In the genomic region with DNA sequence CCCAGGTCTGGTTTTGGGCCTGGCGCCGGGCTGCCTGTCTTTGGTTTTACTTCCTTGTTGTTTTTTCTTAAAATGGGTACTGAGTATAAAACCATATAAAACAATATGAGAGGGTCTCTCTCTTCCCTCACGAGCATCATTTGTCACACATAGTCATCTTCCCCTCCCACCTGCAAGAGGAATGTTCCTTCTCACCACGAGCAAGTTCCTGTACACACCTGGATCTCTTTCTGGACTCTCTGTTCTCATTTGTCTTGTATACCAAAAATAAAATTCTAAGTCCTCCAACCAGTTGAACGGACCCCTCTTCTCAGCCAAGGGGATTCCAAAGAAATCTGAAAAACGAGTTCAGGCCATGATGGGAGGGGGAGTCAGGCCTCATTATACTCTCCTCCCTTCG, we compare ENCODE assay signal across 34 cellular contexts. TPM values are rescaled to one million over a fixed set of nuclear protein-coding genes. Genes with fewer than 3 reads are reported as not detected.
"Had no signal": no experiment of that assay in that cellular context is flagged by ENCODE, and none has a peak within 500 bp of the region (broad histone marks: within the 10 kb centered on the region; RNA-seq: fewer than 3 reads in every experiment).

No MANE protein-coding gene starts in this region.

- H3K9me3 ChIP-seq: heart left ventricle, neutrophil, suprapubic skin, tibial artery, upper lobe of right lung had no signal

- H3K27me3 ChIP-seq: dorsolateral prefrontal cortex, heart left ventricle, neutrophil, suprapubic skin, tibial artery, upper lobe of right lung had no signal

- H3K4me1 ChIP-seq: suprapubic skin, upper lobe of right lung had no signal

- ATAC-seq: activated CD4-positive, alpha-beta T cell treated with anti-CD3 and anti-CD28 coated beads for 36 hours; activated naive CD8-positive, alpha-beta T cell treated with anti-CD3 and anti-CD28 coated beads, Interleukin-2, amount 50 U/mL, for 24 hours; activated T-cell treated with anti-CD3 and anti-CD28 coated beads, Interleukin-2, amount 50 U/mL, for 4 hours; mucosa of descending colon; natural killer cell treated with Interleukin-12 subunit alpha and Interleukin-12 subunit beta and Interleukin-15 and Interleukin-18, amount 100 ng/mL, for 72 hours; stimulated activated naive B cell treated with anti-CD40 and anti-IgM and Interleukin-4, amounts not matched to agents 10 μg/mL and 1 μg/mL and 100 μg/mL, for 72 hours; upper lobe of right lung had no signal

- H3K27ac Mint-ChIP-seq: activated CD4-positive, alpha-beta T cell treated with anti-CD3 and anti-CD28 coated beads for 36 hours; activated naive CD4-positive, alpha-beta T cell treated with anti-CD3 and anti-CD28 coated beads, Interleukin-2, amount 50 U/mL, for 24 hours; activated naive CD8-positive, alpha-beta T cell treated with anti-CD3 and anti-CD28 coated beads, Interleukin-2, amount 50 U/mL, for 24 hours; activated T-helper 2 cell treated with anti-CD3 and anti-CD28 coated beads, Interferon-gamma antibody, Interleukin-2, Interleukin-4, amounts not matched to agents 10 μg/mL and 5 μg/mL and 100 μg/mL, durations not matched to agents 14 hours and 24 hours and 36 hours; immature natural killer cell; natural killer cell treated with Interleukin-12 subunit alpha and Interleukin-12 subunit beta and Interleukin-15 and Interleukin-18, amount 100 ng/mL, for 72 hours; progenitor cell of endocrine pancreas; stimulated activated naive B cell treated with anti-CD40 and anti-IgM and Interleukin-4, amounts not matched to agents 10 μg/mL and 1 μg/mL and 100 μg/mL, for 72 hours had no signal

- DNase-seq: activated CD4-positive, alpha-beta T cell treated with anti-CD3 and anti-CD28 coated beads for 36 hours; activated CD4-positive, alpha-beta T cell treated with anti-CD3 and anti-CD28 coated beads, Interleukin-2, amount 50 U/mL, for 4 hours; activated CD4-positive, CD25-positive, alpha-beta regulatory T cell; activated naive CD8-positive, alpha-beta T cell treated with anti-CD3 and anti-CD28 coated beads, Interleukin-2, amount 50 U/mL, for 24 hours; activated T-cell treated with anti-CD3 and anti-CD28 coated beads, Interleukin-2, amount 50 U/mL, for 4 hours; cerebellar nuclear complex; dorsolateral prefrontal cortex; effector memory CD4-positive, alpha-beta T cell; erythroblast; hypothalamus; immature natural killer cell; stimulated activated CD4-positive, alpha-beta T cell treated with anti-CD3 and anti-CD28 coated beads, Interleukin-15, amount 100 ng/mL, for 24 hours; stimulated activated CD4-positive, alpha-beta T cell treated with anti-CD3 and anti-CD28 coated beads, Interleukin-2, amount 100 ng/mL, for 24 hours; stimulated activated naive B cell treated with anti-CD40 and anti-IgM and Interleukin-4, amounts not matched to agents 10 μg/mL and 1 μg/mL and 100 μg/mL, for 72 hours; upper lobe of right lung had no signal

- H3K4me3 ChIP-seq: coronary artery, dorsolateral prefrontal cortex, lung, mucosa of descending colon, upper lobe of right lung had no signal

- H3K9me3 Mint-ChIP-seq: activated naive CD4-positive, alpha-beta T cell treated with anti-CD3 and anti-CD28 coated beads, Interleukin-2, amount 50 U/mL, for 24 hours; activated naive CD8-positive, alpha-beta T cell treated with anti-CD3 and anti-CD28 coated beads, Interleukin-2, amount 50 U/mL, for 24 hours; activated T-cell treated with anti-CD3 and anti-CD28 coated beads, Interleukin-2, amount 50 U/mL, for 4 hours; activated T-helper 2 cell treated with anti-CD3 and anti-CD28 coated beads, Interferon-gamma antibody, Interleukin-2, Interleukin-4, amounts not matched to agents 10 μg/mL and 5 μg/mL and 100 μg/mL, durations not matched to agents 14 hours and 24 hours and 36 hours; immature natural killer cell; natural killer cell treated with Interleukin-12 subunit alpha and Interleukin-12 subunit beta and Interleukin-15 and Interleukin-18, amount 100 ng/mL, for 72 hours had no signal

- H3K27me3 Mint-ChIP-seq: activated CD4-positive, alpha-beta T cell treated with anti-CD3 and anti-CD28 coated beads for 36 hours; activated naive CD4-positive, alpha-beta T cell treated with anti-CD3 and anti-CD28 coated beads, Interleukin-2, amount 50 U/mL, for 24 hours; activated naive CD8-positive, alpha-beta T cell treated with anti-CD3 and anti-CD28 coated beads, Interleukin-2, amount 50 U/mL, for 24 hours; progenitor cell of endocrine pancreas; stimulated activated naive B cell treated with anti-CD40 and anti-IgM and Interleukin-4, amounts not matched to agents 10 μg/mL and 1 μg/mL and 100 μg/mL, for 72 hours had no signal

- H3K36me3 ChIP-seq: heart left ventricle, neutrophil, suprapubic skin, tibial artery, upper lobe of right lung had no signal

- H3K27ac ChIP-seq: dorsolateral prefrontal cortex, neutrophil, suprapubic skin, tibial artery had no signal

- H3K4me3 Mint-ChIP-seq: activated CD4-positive, alpha-beta T cell treated with anti-CD3 and anti-CD28 coated beads for 36 hours; activated naive CD4-positive, alpha-beta T cell treated with anti-CD3 and anti-CD28 coated beads, Interleukin-2, amount 50 U/mL, for 24 hours; activated naive CD8-positive, alpha-beta T cell treated with anti-CD3 and anti-CD28 coated beads, Interleukin-2, amount 50 U/mL, for 24 hours; activated T-cell treated with anti-CD3 and anti-CD28 coated beads, Interleukin-2, amount 50 U/mL, for 4 hours; immature natural killer cell; natural killer cell treated with Interleukin-12 subunit alpha and Interleukin-12 subunit beta and Interleukin-15 and Interleukin-18, amount 100 ng/mL, for 72 hours; stimulated activated naive B cell treated with anti-CD40 and anti-IgM and Interleukin-4, amounts not matched to agents 10 μg/mL and 1 μg/mL and 100 μg/mL, for 72 hours had no signal

- H3K4me1 Mint-ChIP-seq: activated naive CD4-positive, alpha-beta T cell treated with anti-CD3 and anti-CD28 coated beads, Interleukin-2, amount 50 U/mL, for 24 hours; activated naive CD8-positive, alpha-beta T cell treated with anti-CD3 and anti-CD28 coated beads, Interleukin-2, amount 50 U/mL, for 24 hours; immature natural killer cell; stimulated activated naive B cell treated with anti-CD40 and anti-IgM and Interleukin-4, amounts not matched to agents 10 μg/mL and 1 μg/mL and 100 μg/mL, for 72 hours had no signal

- H3K36me3 Mint-ChIP-seq: activated naive CD4-positive, alpha-beta T cell treated with anti-CD3 and anti-CD28 coated beads, Interleukin-2, amount 50 U/mL, for 24 hours; immature natural killer cell; natural killer cell treated with Interleukin-12 subunit alpha and Interleukin-12 subunit beta and Interleukin-15 and Interleukin-18, amount 100 ng/mL, for 72 hours had no signal

RNA-seq across cellular contexts. Expression of gene ANKRD2, which starts 10.9 kb away (rescaled TPM):
- total RNA-seq: activated CD4-positive, alpha-beta T cell treated with anti-CD3 and anti-CD28 coated beads for 36 hours; activated T-cell treated with anti-CD3 and anti-CD28 coated beads, Interleukin-2, amount 50 U/mL, for 4 hours; left lobe of liver; mesenteric fat pad; natural killer cell treated with Interleukin-12 subunit alpha and Interleukin-12 subunit beta and Interleukin-15 and Interleukin-18, amount 100 ng/mL, for 72 hours; osteocyte; progenitor cell of endocrine pancreas; T-helper 1 cell treated with Interleukin-12 subunit alpha and Interleukin-12 subunit beta and Interleukin-4 antibody, amounts not matched to agents 30 ng/mL and 1 ng/mL, for 36 hours had no signal
- polyA plus RNA-seq: immature natural killer cell had no signal

RNA-seq across cellular contexts. Expression of gene HOGA1, which starts 22.5 kb away (rescaled TPM):
- total RNA-seq: activated CD4-positive, alpha-beta T cell treated with anti-CD3 and anti-CD28 coated beads for 36 hours; activated CD8-positive, alpha-beta memory T cell treated with anti-CD3 and anti-CD28 coated beads for 36 hours; activated T-cell treated with anti-CD3 and anti-CD28 coated beads, Interleukin-2, amount 50 U/mL, for 4 hours; activated T-helper 2 cell treated with anti-CD3 and anti-CD28 coated beads, Interferon-gamma antibody, Interleukin-2, Interleukin-4, amounts not matched to agents 10 μg/mL and 5 μg/mL and 100 μg/mL, durations not matched to agents 14 hours and 24 hours and 36 hours; natural killer cell treated with Interleukin-12 subunit alpha and Interleukin-12 subunit beta and Interleukin-15 and Interleukin-18, amount 100 ng/mL, for 72 hours; osteocyte; T-helper 1 cell treated with Interleukin-12 subunit alpha and Interleukin-12 subunit beta and Interleukin-4 antibody, amounts not matched to agents 30 ng/mL and 1 ng/mL, for 36 hours had no signal
- polyA plus RNA-seq: immature natural killer cell had no signal

RNA-seq across cellular contexts. Expression of gene C10orf62, which starts 27.8 kb away (rescaled TPM):
- total RNA-seq: activated CD4-positive, alpha-beta T cell treated with anti-CD3 and anti-CD28 coated beads for 36 hours; activated CD8-positive, alpha-beta memory T cell treated with anti-CD3 and anti-CD28 coated beads for 36 hours; activated T-cell treated with anti-CD3 and anti-CD28 coated beads, Interleukin-2, amount 50 U/mL, for 4 hours; activated T-helper 2 cell treated with anti-CD3 and anti-CD28 coated beads, Interferon-gamma antibody, Interleukin-2, Interleukin-4, amounts not matched to agents 10 μg/mL and 5 μg/mL and 100 μg/mL, durations not matched to agents 14 hours and 24 hours and 36 hours; fibroblast of lung; fibroblast of villous mesenchyme; kidney epithelial cell; mesenteric fat pad; mucosa of descending colon; natural killer cell treated with Interleukin-12 subunit alpha and Interleukin-12 subunit beta and Interleukin-15 and Interleukin-18, amount 100 ng/mL, for 72 hours; osteocyte; suprapubic skin; T-helper 1 cell treated with Interleukin-12 subunit alpha and Interleukin-12 subunit beta and Interleukin-4 antibody, amounts not matched to agents 30 ng/mL and 1 ng/mL, for 36 hours; upper lobe of right lung had no signal
- polyA plus RNA-seq: fibroblast of lung, immature natural killer cell, lung had no signal
